Comparison of ENCODE assay signal across 19 cellular contexts in the genomic region with DNA sequence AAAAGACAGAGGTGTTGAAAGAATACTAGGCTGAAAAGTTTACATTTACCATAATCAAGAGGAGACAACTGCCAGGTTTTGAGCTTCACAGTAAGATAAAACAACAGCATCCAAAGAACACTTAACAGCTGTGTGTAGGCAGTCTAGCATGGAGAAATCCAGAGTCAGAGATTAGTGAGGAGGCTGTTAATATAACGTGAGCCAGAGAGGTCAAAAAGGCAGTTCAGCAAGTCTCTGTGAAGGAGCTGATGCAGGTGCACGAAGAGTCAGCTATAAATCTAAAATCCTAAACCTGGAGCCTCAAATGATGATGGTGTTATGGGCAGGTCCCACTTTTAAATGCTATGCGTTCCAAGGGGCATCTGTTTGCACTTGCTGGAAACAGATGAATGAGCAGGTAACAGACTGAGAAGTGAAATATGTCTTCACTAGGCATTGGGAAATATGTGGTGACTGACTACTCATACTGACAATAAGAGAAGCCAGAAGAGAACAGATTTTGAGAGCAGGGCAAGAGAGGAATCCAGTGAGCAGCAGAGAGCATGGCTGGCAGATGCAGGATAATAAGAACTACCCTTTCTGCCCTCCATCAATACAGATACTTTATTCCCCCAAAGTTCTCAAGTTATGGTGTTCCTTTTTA. TPM values are rescaled to one million over a fixed set of nuclear protein-coding genes. Genes with fewer than 3 reads are reported as not detected.
A peak's percentile ranks its signal among the peaks of the same experiment; 100 is the strongest.
DNase-seq lines count a peak whose midpoint lies in the region; ATAC-seq, FAIRE-seq and TF ChIP-seq lines count a peak whose summit lies in the region.
"Had no signal": no experiment of that assay in that cellular context is flagged by ENCODE, and none has a peak within 500 bp of the region (broad histone marks: within the 10 kb centered on the region; RNA-seq: fewer than 3 reads in every experiment).

No MANE protein-coding gene starts in this region.

- peaks cover 25% of the 10 kb centered on the region; the same call in 1 of the 2 replicates for H3K36me3 ChIP-seq in GM23248 (ENCODE audit: low read depth)
- H3K36me3 ChIP-seq in keratinocyte (ENCODE audit: control insufficient read depth in 2 of 2, extremely low read depth in 1 of 2, insufficient read depth in 2 of 2, low read length in 2 of 2), result peaks cover 20% of the 10 kb centered on the region in 2 experiments

- H3K4me3 Mint-ChIP-seq in T-helper 17 cell, result no peak overlapping the region
- H3K4me3 Mint-ChIP-seq: activated naive CD8-positive, alpha-beta T cell; nephron progenitor cell had no signal

- H3K4me1 ChIP-seq in GM23248 (ENCODE audit: insufficient read depth) (no peaks in the 10 kb centered on the region), keratinocyte (ENCODE audit: control insufficient read depth, extremely low read depth, insufficient read depth, low read length) (peaks cover 2% of the 10 kb centered on the region)

- DNase-seq in AG10803 (ENCODE audit: low read depth), result peak; percentile 21
- DNase-seq in GM23248, result peak; percentile 11
- DNase-seq in choroid plexus epithelial cell (ENCODE audit: low read depth), result peak; percentile 33
- DNase-seq in keratinocyte (ENCODE audit: low read depth, low spot score), result no peak
- DNase-seq in T-helper 17 cell, result no peak
- DNase-seq in NCI-H1930 (lab: John Stamatoyannopoulos, UW), result no peak
- DNase-seq in DMS114 treated with DMSO at 0.1 percent for 48 hours (lab: John Stamatoyannopoulos, UW; ENCODE audit: unreplicated experiment), result no peak
- DNase-seq: activated CD4-positive, alpha-beta T cell treated with anti-CD3 and anti-CD28 coated beads, Interleukin-2, amount 50 U/mL, for 1 hour; activated T-cell treated with anti-CD3 and anti-CD28 coated beads, Interleukin-2, amount 50 U/mL, for 1 hour; central memory CD4-positive, alpha-beta T cell; H7; NCI-H2081; NCI-H524; nephron progenitor cell; PC-9 had no signal

- H3K27ac ChIP-seq in GM23248 (no peak overlapping the region), keratinocyte (ENCODE audit: control insufficient read depth, insufficient read depth, low read length) (no peak overlapping the region)
- H3K27ac ChIP-seq: PC-9 had no signal

- peaks cover 15% of the 10 kb centered on the region for H3K36me3 Mint-ChIP-seq in T-helper 17 cell (ENCODE audit: low read depth)

- H3K27me3 Mint-ChIP-seq in T-helper 17 cell, result no peaks in the 10 kb centered on the region
- H3K27me3 Mint-ChIP-seq: activated naive CD8-positive, alpha-beta T cell had no signal

- H3K9me3 ChIP-seq in GM23248 (ENCODE audit: low read depth) (no peaks in the 10 kb centered on the region), keratinocyte (ENCODE audit: control insufficient read depth, low read depth, low read length) (no peaks in the 10 kb centered on the region), T-helper 17 cell (ENCODE audit: control insufficient read depth, low read length, poor library complexity, severe bottlenecking) (no peaks in the 10 kb centered on the region)

- whole genome bisulfite sequencing in GM23248 (ENCODE audit: low coverage in 1 of 2, low lambda C conversion rate in 2 of 2, missing lambda C conversion rate in 2 of 2), 2 experiments, result 68 to 77% methylated on average over 3 of the region's 3 CpGs

- H4K20me1 ChIP-seq in GM23248 (ENCODE audit: insufficient read depth), result peaks cover 5% of the 10 kb centered on the region; the same call in 1 of the 2 replicates
- peaks cover 2% of the 10 kb centered on the region for H4K20me1 ChIP-seq in keratinocyte (ENCODE audit: control insufficient read depth, extremely low read depth, insufficient read depth, low read length)

- H3K27ac Mint-ChIP-seq in T-helper 17 cell, result no peak overlapping the region
- H3K27ac Mint-ChIP-seq: activated naive CD8-positive, alpha-beta T cell; nephron progenitor cell had no signal

- FAIRE-seq in keratinocyte (lab: Jason Lieb, UNC), result peak; percentile 53
- FAIRE-seq: frontal cortex, TTC549 had no signal

- peaks cover 24% of the 10 kb centered on the region for H3K4me1 Mint-ChIP-seq in T-helper 17 cell
- H3K4me1 Mint-ChIP-seq: nephron progenitor cell had no signal

- TF ChIP-seq CTCF in AG10803 (conservative IDR thresholded peaks at IDR 0.05; ENCODE audit: low read length), result no peak
- no peak for TF ChIP-seq CTCF in choroid plexus epithelial cell (conservative IDR thresholded peaks at IDR 0.05; ENCODE audit: low read depth, low read length)
- TF ChIP-seq CTCF in keratinocyte (optimal IDR thresholded peaks at IDR 0.05 in 1 of 3, IDR thresholded peaks at IDR 0.05 in 1 of 3, conservative IDR thresholded peaks at IDR 0.05 in 1 of 3; ENCODE audit: extremely low read depth in 1 of 3, insufficient read depth in 2 of 3, low read length in 3 of 3), result no peak

- no peaks in the 10 kb centered on the region for H3K9me2 ChIP-seq in GM23248 (ENCODE audit: insufficient read depth)

- H3K27me3 ChIP-seq in GM23248 (replicated peaks; ENCODE audit: insufficient read depth), result no peaks in the 10 kb centered on the region
- H3K27me3 ChIP-seq in keratinocyte (ENCODE audit: control insufficient read depth, extremely low read depth, insufficient read depth, low read length), result no peaks in the 10 kb centered on the region

- no peak overlapping the region for H3K4me3 ChIP-seq in AG10803 (ENCODE audit: low read length)
- no peak overlapping the region for H3K4me3 ChIP-seq in GM23248
- no peak overlapping the region for H3K4me3 ChIP-seq in choroid plexus epithelial cell (ENCODE audit: low read depth, low read length)
- H3K4me3 ChIP-seq in keratinocyte (ENCODE audit: control insufficient read depth in 2 of 3, extremely low read depth in 1 of 3, insufficient read depth in 2 of 3, low read depth in 1 of 3, low read length in 3 of 3), result no peak overlapping the region
- H3K4me3 ChIP-seq: PC-9 had no signal

- H3K79me2 ChIP-seq in GM23248 (ENCODE audit: insufficient read depth) (peaks cover 76% of the 10 kb centered on the region), keratinocyte (ENCODE audit: control insufficient read depth, insufficient read depth, low read length) (peaks cover 67% of the 10 kb centered on the region)

- H3K9me1 ChIP-seq in keratinocyte (ENCODE audit: control insufficient read depth, extremely low read depth, insufficient read depth, low read length), result no peaks in the 10 kb centered on the region

- H3F3A ChIP-seq in GM23248 (ENCODE audit: insufficient read depth), result no peaks in the 10 kb centered on the region; the same call in 1 of the 2 replicates

- in situ Hi-C loops in GM23248 (cut with MboI), result no loop called here

- H2AFZ ChIP-seq in GM23248 (no peak overlapping the region), keratinocyte (ENCODE audit: control insufficient read depth, low read length) (no peak overlapping the region)
- H2AFZ ChIP-seq: PC-9 had no signal

- dilution Hi-C loops in keratinocyte (cut with MboI; ENCODE audit: extremely low pct_ligation_motif_present, low sequenced_read_pairs), result no loop called here

- no peak overlapping the region for H3K9ac ChIP-seq in GM23248
- no peak overlapping the region for H3K9ac ChIP-seq in keratinocyte (ENCODE audit: control insufficient read depth, extremely low read depth, insufficient read depth, low read length)

- H3K4me2 ChIP-seq in GM23248 (ENCODE audit: unreplicated experiment) (no peak overlapping the region), keratinocyte (ENCODE audit: control insufficient read depth, extremely low read depth, insufficient read depth, low read depth, low read length) (no peak overlapping the region)
- H3K4me2 ChIP-seq: PC-9 had no signal

- ATAC-seq in HG02973 (IDR thresholded peaks at IDR 0.05; ENCODE audit: unreplicated experiment) (no peak), T-helper 17 cell (no peak)

RNA-seq across cellular contexts. Expression of a gene that starts 8.7 kb away (rescaled TPM):
- total RNA-seq in GM23248 (2014; rRNA removed; shearing (Covaris generic)), result 21.4 and 43.0 TPM in 2 replicates
- 36.9 and 40.6 TPM in 2 replicates for polyA plus RNA-seq in GM23248 (2016; fragmentation: Nextera tagmentation; extraction: Ambion mirVana)
- polyA plus RNA-seq in keratinocyte, result 53.2 to 86.8 TPM (median 64.7 TPM) in 3 replicates
- polyA plus RNA-seq in keratinocyte (2011; ENCODE audit: low read depth), result 96.6 TPM
- polyA plus RNA-seq in keratinocyte (2011; cell fraction: cytosol; rRNA removed), result 48.2 and 56.8 TPM in 2 replicates
- 65.6 and 78.5 TPM in 2 replicates for polyA plus RNA-seq in keratinocyte (2011; cell fraction: nucleus; rRNA removed)
- polyA plus RNA-seq in keratinocyte (2012; ENCODE audit: low replicate concordance), result 61.1 and 61.2 TPM in 2 replicates
- polyA minus RNA-seq in keratinocyte, result 18.4 to 55.9 TPM (median 29.6 TPM) in 3 replicates
- 24.2 TPM for polyA minus RNA-seq in keratinocyte (2011; cell fraction: cytosol; rRNA and poly(A)+ RNA removed)
- 24.7 and 46.3 TPM in 2 replicates for polyA minus RNA-seq in keratinocyte (2011; cell fraction: nucleus; rRNA and poly(A)+ RNA removed)
- total RNA-seq in T-helper 17 cell, result 10 to 100 TPM; 19.2 to 20.3 TPM

RNA-seq across cellular contexts. Expression of a gene that starts 32.4 kb away (rescaled TPM):
- total RNA-seq in GM23248 (2014; rRNA removed; shearing (Covaris generic)), result 84.6 and 92.7 TPM in 2 replicates
- polyA plus RNA-seq in GM23248 (2016; fragmentation: Nextera tagmentation; extraction: Ambion mirVana) (108 and 115 TPM in 2 replicates), keratinocyte (106 to 169 TPM (median 118 TPM) in 3 replicates)
- polyA plus RNA-seq in keratinocyte (2011; ENCODE audit: low read depth), result 448 TPM
- polyA plus RNA-seq in keratinocyte (2011; cell fraction: cytosol; rRNA removed), result 76.2 and 139 TPM in 2 replicates
- 69.9 and 114 TPM in 2 replicates for polyA plus RNA-seq in keratinocyte (2011; cell fraction: nucleus; rRNA removed)
- polyA plus RNA-seq in keratinocyte (2012; ENCODE audit: low replicate concordance), result 130 and 160 TPM in 2 replicates
- polyA minus RNA-seq in keratinocyte, result 32.8 to 79.8 TPM (median 42.7 TPM) in 3 replicates
- 67.1 TPM for polyA minus RNA-seq in keratinocyte (2011; cell fraction: cytosol; rRNA and poly(A)+ RNA removed)
- 35.7 and 52.9 TPM in 2 replicates for polyA minus RNA-seq in keratinocyte (2011; cell fraction: nucleus; rRNA and poly(A)+ RNA removed)
- total RNA-seq in T-helper 17 cell, result 100 to 1,000 TPM; 216 to 292 TPM

Comparison
In these comparisons a context has a peak if more than half of its experiments do, and no peak if none do; other contexts are left out.
1. DNase-seq: peak in AG10803 (single experiment), GM23248 (single experiment) and choroid plexus epithelial cell (single experiment); none in keratinocyte (single experiment), T-helper 17 cell (0 of 3), NCI-H1930 (0 of 2) and DMS114 treated with DMSO at 0.1 percent for 48 hours (single experiment).